In the genomic region with DNA sequence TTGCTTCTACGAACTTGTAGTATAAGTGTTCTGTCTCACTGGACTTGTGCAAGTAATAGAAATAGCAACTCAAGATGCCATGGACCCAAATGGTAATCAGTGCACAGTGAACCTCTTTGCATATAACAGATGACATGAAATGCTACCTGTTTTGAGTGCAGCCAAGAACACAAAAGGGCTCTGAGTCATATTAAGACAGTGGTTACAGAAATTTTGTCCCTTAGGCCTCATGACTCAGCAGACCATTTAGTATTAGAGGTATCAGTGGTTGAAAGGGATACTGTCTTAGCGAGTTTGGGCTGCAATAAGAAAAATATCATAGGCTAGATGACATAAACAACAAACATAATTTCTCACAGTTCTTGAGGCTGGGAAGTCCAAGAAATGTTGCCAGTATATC, we compare ENCODE assay signal across 12 cellular contexts.
DNase-seq lines count a peak whose midpoint lies in the region; ATAC-seq and TF ChIP-seq lines count a peak whose summit lies in the region.
"Had no signal": no experiment of that assay in that cellular context is flagged by ENCODE, and none has a peak within 500 bp of the region (broad histone marks: within the 10 kb centered on the region; RNA-seq: fewer than 3 reads in every experiment).

No MANE protein-coding gene starts in this region.

- no peak overlapping the region for H3K4me3 ChIP-seq in DND-41 (ENCODE audit: low read depth in 1 of 2, low read length in 2 of 2)
- H3K4me3 ChIP-seq: HAP-1, spleen had no signal

- no peak for TF ChIP-seq CTCF in DND-41 (IDR thresholded peaks at IDR 0.05; ENCODE audit: borderline replicate concordance, extremely low read depth, low read length, poor library complexity, severe bottlenecking)

- H3K4me3 Mint-ChIP-seq in activated CD4-positive, alpha-beta T cell treated with anti-CD3 and anti-CD28 coated beads, Interleukin-2, amount 10 ng/mL, durations not matched to agents 24 days and 14 days = no peak overlapping the region
- H3K4me3 Mint-ChIP-seq: neural crest cell had no signal

- H3K27ac ChIP-seq in DND-41 (ENCODE audit: low read length) = no peak overlapping the region
- H3K27ac ChIP-seq: spleen had no signal

- H3K4me1 ChIP-seq in DND-41 (ENCODE audit: insufficient read depth, low read length) = peaks cover 7% of the 10 kb centered on the region
- H3K4me1 ChIP-seq: spleen had no signal

- no peaks in the 10 kb centered on the region for H3K36me3 Mint-ChIP-seq in activated CD4-positive, alpha-beta T cell treated with anti-CD3 and anti-CD28 coated beads, Interleukin-2, amount 10 ng/mL, durations not matched to agents 24 days and 14 days (ENCODE audit: low read depth)

- H3K9ac ChIP-seq in DND-41 (ENCODE audit: low read depth, low read length) = no peak overlapping the region

- H4K20me1 ChIP-seq in DND-41 (ENCODE audit: insufficient read depth, low read length) = no peaks in the 10 kb centered on the region

- intact Hi-C loops in sciatic nerve (cut with DNase I) = no loop called here
- intact Hi-C loops in activated CD4-positive, alpha-beta T cell treated with anti-CD3 and anti-CD28 coated beads, Interleukin-2, amount 10 ng/mL, durations not matched to agents 24 days and 14 days (cut with micrococcal nuclease) = no loop called here

- ATAC-seq in DND-41 (ENCODE audit: insufficient read depth, low read depth) (no peak), GM19395 (IDR thresholded peaks at IDR 0.05; ENCODE audit: unreplicated experiment) (peak; percentile 71), HG02870 (IDR thresholded peaks at IDR 0.05; ENCODE audit: unreplicated experiment) (peak; percentile 92), sciatic nerve (no peak)

- no peaks in the 10 kb centered on the region for H3K27me3 ChIP-seq in DND-41 (ENCODE audit: insufficient read depth, low read length, poor library complexity)
- H3K27me3 ChIP-seq: spleen had no signal

- no peaks in the 10 kb centered on the region for H3K79me2 ChIP-seq in DND-41 (ENCODE audit: insufficient read depth, low read length)

- no peaks in the 10 kb centered on the region for H3K4me1 Mint-ChIP-seq in activated CD4-positive, alpha-beta T cell treated with anti-CD3 and anti-CD28 coated beads, Interleukin-2, amount 10 ng/mL, durations not matched to agents 24 days and 14 days

- H2AFZ ChIP-seq in DND-41 (ENCODE audit: low read depth, low read length) = peak overlapping the region; percentile 38; the same call in 1 of the 2 replicates

- DNase-seq in DND-41 = no peak
- DNase-seq in HPDE6-E6E7 (ENCODE audit: extremely low spot score) = peak; percentile 34
- no peak for DNase-seq in sciatic nerve (ENCODE audit: low spot score)
- no peak for DNase-seq in activated CD4-positive, alpha-beta T cell treated with anti-CD3 and anti-CD28 coated beads, Interleukin-2, amount 10 ng/mL, durations not matched to agents 24 days and 14 days
- DNase-seq in activated effector memory CD4-positive, alpha-beta T cell treated with Interleukin-2 at 50 U/mL for 16 hours = no peak
- DNase-seq in SIG-M5 (lab: John Stamatoyannopoulos, UW) = no peak
- DNase-seq: GDM1, spleen had no signal

- H3K4me2 ChIP-seq in DND-41 (ENCODE audit: insufficient read depth, low read length) = no peak overlapping the region

- H3K27ac Mint-ChIP-seq in activated CD4-positive, alpha-beta T cell treated with anti-CD3 and anti-CD28 coated beads, Interleukin-2, amount 10 ng/mL, durations not matched to agents 24 days and 14 days = no peak overlapping the region

- no peaks in the 10 kb centered on the region for H3K9me3 Mint-ChIP-seq in activated CD4-positive, alpha-beta T cell treated with anti-CD3 and anti-CD28 coated beads, Interleukin-2, amount 10 ng/mL, durations not matched to agents 24 days and 14 days

- peaks cover 12% of the 10 kb centered on the region for H3K9me3 ChIP-seq in DND-41 (ENCODE audit: insufficient read depth, low read length, severe bottlenecking)
- H3K9me3 ChIP-seq: HAP-1, spleen had no signal

- H3K27me3 Mint-ChIP-seq in activated CD4-positive, alpha-beta T cell treated with anti-CD3 and anti-CD28 coated beads, Interleukin-2, amount 10 ng/mL, durations not matched to agents 24 days and 14 days = no peaks in the 10 kb centered on the region

- H3K36me3 ChIP-seq in DND-41 (ENCODE audit: insufficient read depth, low read length) = no peaks in the 10 kb centered on the region
- H3K36me3 ChIP-seq: HAP-1, spleen had no signal

Comparison
In these comparisons a context has a peak if more than half of its experiments do, and no peak if none do; other contexts are left out.
1. ATAC-seq: peak in GM19395 (single experiment) and HG02870 (single experiment); none in DND-41 (single experiment) and sciatic nerve (single experiment).